ENCODE assay signal across 13 cellular contexts in genomic region chr6:44966449-44967091, GRCh38.
DNase-seq lines count a peak whose midpoint lies in the region; ATAC-seq, FAIRE-seq and TF ChIP-seq lines count a peak whose summit lies in the region.
"Had no signal": no experiment of that assay in that cellular context is flagged by ENCODE, and none has a peak within 500 bp of the region (broad histone marks: within the 10 kb centered on the region; RNA-seq: fewer than 3 reads in every experiment).

No MANE protein-coding gene starts in this region.

- H3K4me1 Mint-ChIP-seq in activated T-cell treated with anti-CD3 and anti-CD28 coated beads, Interleukin-2, amount 50 U/mL, for 24 hours (ENCODE audit: low read depth): peaks cover 33% of the 10 kb centered on the region
- H3K4me1 Mint-ChIP-seq: H9 had no signal

- TF ChIP-seq CTCF in A549 (IDR thresholded peaks at IDR 0.05) (no peak), foreskin keratinocyte (conservative IDR thresholded peaks at IDR 0.05) (no peak)

- no peaks in the 10 kb centered on the region for H3K27me3 ChIP-seq in foreskin keratinocyte

- no peak overlapping the region for H3K4me3 ChIP-seq in A549

- TF ChIP-seq RAD21 in A549 (conservative IDR thresholded peaks at IDR 0.05 in 1 of 2, IDR thresholded peaks at IDR 0.05 in 1 of 2): no peak

- H3K9me3 Mint-ChIP-seq in activated T-cell treated with anti-CD3 and anti-CD28 coated beads, Interleukin-2, amount 50 U/mL, for 24 hours: peaks cover 2% of the 10 kb centered on the region

- DNase-seq in A549 (ENCODE audit: low read depth in 1 of 2, low spot score in 1 of 2) (peak; percentile 11 to 57), H54 (ENCODE audit: insufficient read length, low spot score) (no peak), SW480 (ENCODE audit: low spot score) (peak; percentile 16), foreskin keratinocyte (peak; percentile 88 to 91), NCI-H1694 treated with DMSO at 0.1 percent for 48 hours (lab: John Stamatoyannopoulos, UW) (no peak), DMS79 treated with DMSO at 0.1 percent for 48 hours (lab: John Stamatoyannopoulos, UW) (no peak)
- no peak for DNase-seq in activated T-cell treated with anti-CD3 and anti-CD28 coated beads, Interleukin-2, amount 50 U/mL, for 24 hours
- DNase-seq: Calu3, H9, NCI-H526 had no signal

- 16% methylated on average over 2 of the region's 2 CpGs for WGBS in A549 (ENCODE audit: missing lambda C conversion rate)

- no peaks in the 10 kb centered on the region for H3K27me3 Mint-ChIP-seq in activated T-cell treated with anti-CD3 and anti-CD28 coated beads, Interleukin-2, amount 50 U/mL, for 24 hours

- POLR2A ChIA-PET in A549 (lab: Yijun Ruan, JAX): no interaction called here

- no peak for FAIRE-seq in A549 (lab: Jason Lieb, UNC)
- peak; percentile 82 for FAIRE-seq in H54 (lab: Jason Lieb, UNC)

- H3K4me1 ChIP-seq in A549: peaks cover 15% of the 10 kb centered on the region; the same call in 2 of the 3 replicates
- H3K4me1 ChIP-seq in foreskin keratinocyte: peaks cover 17% of the 10 kb centered on the region

- no peaks in the 10 kb centered on the region for H3K9me3 ChIP-seq in A549

- CTCF ChIA-PET in A549 (lab: Yijun Ruan, JAX): no interaction called here

- TF ChIP-seq POLR2A in A549 (IDR thresholded peaks at IDR 0.05; ENCODE audit: low read length): no peak
- TF ChIP-seq POLR2A in H54 (IDR thresholded peaks at IDR 0.05; ENCODE audit: low read depth, low read length): no peak

- H3K36me3 Mint-ChIP-seq in activated T-cell treated with anti-CD3 and anti-CD28 coated beads, Interleukin-2, amount 50 U/mL, for 24 hours (ENCODE audit: low read depth): peaks cover 5% of the 10 kb centered on the region

- no peak overlapping the region for H3K27ac Mint-ChIP-seq in activated T-cell treated with anti-CD3 and anti-CD28 coated beads, Interleukin-2, amount 50 U/mL, for 24 hours
- H3K27ac Mint-ChIP-seq: activated naive CD4-positive, alpha-beta T cell treated with anti-CD3 and anti-CD28 coated beads, Interleukin-2, amount 50 U/mL, for 72 hours; H9 had no signal

- no peak overlapping the region for H3K4me3 Mint-ChIP-seq in activated T-cell treated with anti-CD3 and anti-CD28 coated beads, Interleukin-2, amount 50 U/mL, for 24 hours
- H3K4me3 Mint-ChIP-seq: H9 had no signal

- H3K4me2 ChIP-seq in A549: peak overlapping the region; percentile 20; the same call in 2 of the 3 replicates

- TF ChIP-seq EP300 in A549 (IDR thresholded peaks at IDR 0.05): no peak

- peak; percentile 74 to 88 for ATAC-seq in A549
- ATAC-seq in foreskin keratinocyte: peak; percentile 98
- no peak for ATAC-seq in GM21367 (IDR thresholded peaks at IDR 0.05; ENCODE audit: unreplicated experiment)

- peak overlapping the region in 1 of 2 experiments; percentile 34; a peak in 1 of 6 replicates for H3K27ac ChIP-seq in A549
- peak overlapping the region; percentile 20 for H3K27ac ChIP-seq in foreskin keratinocyte
- H3K27ac ChIP-seq: VCaP had no signal

TF ChIP-seq in A549, 52 proteins besides CTCF, POLR2A, EP300 and RAD21:
- TF ChIP-seq ESRRA (IDR thresholded peaks at IDR 0.05; ENCODE audit: borderline replicate concordance, low read length): no peak
- no peak for TF ChIP-seq FOSL2 (IDR thresholded peaks at IDR 0.05)
- TF ChIP-seq FOSL2 (CRISPR knock-in tag; IDR thresholded peaks at IDR 0.05): peak; percentile 57

Comparison
In these comparisons a context has a peak if more than half of its experiments do, and no peak if none do; other contexts are left out.
1. DNase-seq: peak in A549 (2 of 2), SW480 (single experiment) and foreskin keratinocyte (2 of 2); none in H54 (single experiment), NCI-H1694 treated with DMSO at 0.1 percent for 48 hours (single experiment), DMS79 treated with DMSO at 0.1 percent for 48 hours (single experiment) and activated T-cell treated with anti-CD3 and anti-CD28 coated beads, Interleukin-2, amount 50 U/mL, for 24 hours (single experiment).